ENCODE assay signal across 1 cellular context in genomic region chr16:30922960-30923535, GRCh38.
TF ChIP-seq lines count a peak whose summit lies in the region.

No MANE protein-coding gene starts in this region.

TF ChIP-seq in HepG2, 621 proteins besides CTCF, POLR2A, EP300 and RAD21 (continued from another document and continues in another):
- TF ChIP-seq ZFP91 (CRISPR knock-in tag; IDR thresholded peaks at IDR 0.05; ENCODE audit: borderline replicate concordance), result peak; percentile 68; the same call in 1 of the 2 replicates
- TF ChIP-seq ZNF275 (CRISPR knock-in tag; IDR thresholded peaks at IDR 0.05; ENCODE audit: borderline replicate concordance), result no peak
- TF ChIP-seq ZFP82 (CRISPR knock-in tag; IDR thresholded peaks at IDR 0.05; ENCODE audit: borderline replicate concordance), result 0 out of 2 replicates have a peak, but pooled peaks have one; percentile 35
- peak; percentile 76; the same call in 1 of the 2 replicates for TF ChIP-seq CHD2 (IDR thresholded peaks at IDR 0.05; ENCODE audit: low read depth, low read length)
- peak; percentile 60; the same call in 1 of the 2 replicates for TF ChIP-seq SPEN (CRISPR knock-in tag; IDR thresholded peaks at IDR 0.05; ENCODE audit: low read depth)
- TF ChIP-seq YEATS2 (CRISPR knock-in tag; IDR thresholded peaks at IDR 0.05; ENCODE audit: borderline replicate concordance), result no peak; the same call in 1 of the 2 replicates
- TF ChIP-seq FOXJ3 (CRISPR knock-in tag; IDR thresholded peaks at IDR 0.05; ENCODE audit: borderline replicate concordance), result no peak
- peak; percentile 77 for TF ChIP-seq POLR2G (IDR thresholded peaks at IDR 0.05; ENCODE audit: low read depth, low read length)
- TF ChIP-seq HMG20B (CRISPR knock-in tag; conservative IDR thresholded peaks at IDR 0.05), result 0 out of 2 replicates have a peak, but pooled peaks have one; percentile 53
- TF ChIP-seq IKZF5 (CRISPR knock-in tag; IDR thresholded peaks at IDR 0.05), result peak; percentile 38; the same call in 1 of the 2 replicates
- peak; percentile 86; the same call in 1 of the 2 replicates for TF ChIP-seq ZHX1 (CRISPR knock-in tag; IDR thresholded peaks at IDR 0.05; ENCODE audit: low read depth)
- TF ChIP-seq ATAD3A (CRISPR knock-in tag; IDR thresholded peaks at IDR 0.05), result 0 out of 2 replicates have a peak, but pooled peaks have one; percentile 66
- TF ChIP-seq ZFP62 (CRISPR knock-in tag; IDR thresholded peaks at IDR 0.05), result no peak
- TF ChIP-seq U2AF2 (IDR thresholded peaks at IDR 0.05; ENCODE audit: low read depth, low read length), result no peak
- TF ChIP-seq PITX1 (CRISPR knock-in tag; IDR thresholded peaks at IDR 0.05), result peak; percentile 33; the same call in 1 of the 2 replicates
- peak; percentile 47; the same call in 1 of the 2 replicates for TF ChIP-seq GABPB1 (CRISPR knock-in tag; IDR thresholded peaks at IDR 0.05)
- TF ChIP-seq IRF2 (CRISPR knock-in tag; IDR thresholded peaks at IDR 0.05), result peak; percentile 89
- no peak for TF ChIP-seq HNF4G (IDR thresholded peaks at IDR 0.05; ENCODE audit: borderline replicate concordance, low read depth, low read length)
- no peak for TF ChIP-seq HNF4G (CRISPR knock-in tag; IDR thresholded peaks at IDR 0.05; ENCODE audit: borderline replicate concordance, low read depth)
- TF ChIP-seq ZSCAN22 (CRISPR knock-in tag; IDR thresholded peaks at IDR 0.05), result no peak
- TF ChIP-seq NFIC (IDR thresholded peaks at IDR 0.05; ENCODE audit: low read length), result no peak
- TF ChIP-seq ZFX (CRISPR knock-in tag; IDR thresholded peaks at IDR 0.05; ENCODE audit: low read depth), result 0 out of 2 replicates have a peak, but pooled peaks have one; percentile 47
- TF ChIP-seq PHF8 (CRISPR knock-in tag; IDR thresholded peaks at IDR 0.05), result peak; percentile 77; the same call in 1 of the 2 replicates
- TF ChIP-seq ZNF274 (CRISPR knock-in tag; IDR thresholded peaks at IDR 0.05), result peak; percentile 43; the same call in 1 of the 2 replicates
- TF ChIP-seq CBX2 (IDR thresholded peaks at IDR 0.05; ENCODE audit: low read depth, low read length), result no peak
- no peak for TF ChIP-seq CBX2 (CRISPR knock-in tag; IDR thresholded peaks at IDR 0.05; ENCODE audit: low read depth)
- peak; percentile 90 for TF ChIP-seq BORCS8-MEF2B (CRISPR knock-in tag; IDR thresholded peaks at IDR 0.05)
- TF ChIP-seq JUND (CRISPR knock-in tag; IDR thresholded peaks at IDR 0.05), result 0 out of 2 replicates have a peak, but pooled peaks have one; percentile 52
- TF ChIP-seq ZNF546 (CRISPR knock-in tag; conservative IDR thresholded peaks at IDR 0.05), result no peak
- peak; percentile 25; the same call in 1 of the 2 replicates for TF ChIP-seq FOXK2 (IDR thresholded peaks at IDR 0.05)
- peak; percentile 95 for TF ChIP-seq PCBP1 (IDR thresholded peaks at IDR 0.05; ENCODE audit: borderline replicate concordance, low read depth, low read length)
- peak; percentile 72 for TF ChIP-seq GATAD1 (CRISPR knock-in tag; IDR thresholded peaks at IDR 0.05)
- TF ChIP-seq ZNF597 (CRISPR knock-in tag; IDR thresholded peaks at IDR 0.05), result 0 out of 2 replicates have a peak, but pooled peaks have one; percentile 78
- peak; percentile 56; the same call in 1 of the 2 replicates for TF ChIP-seq NFKBIZ (CRISPR knock-in tag; IDR thresholded peaks at IDR 0.05)
- TF ChIP-seq NFYB (CRISPR knock-in tag; IDR thresholded peaks at IDR 0.05), result peak; percentile 10; the same call in 1 of the 2 replicates
- TF ChIP-seq ZNF143 (CRISPR knock-in tag; IDR thresholded peaks at IDR 0.05), result peak; percentile 74
- TF ChIP-seq USF2 (IDR thresholded peaks at IDR 0.05; ENCODE audit: low read depth, low read length), result no peak
- peak; percentile 72 for TF ChIP-seq USF2 (CRISPR knock-in tag; IDR thresholded peaks at IDR 0.05; ENCODE audit: borderline replicate concordance)
- TF ChIP-seq ZNF496 (CRISPR knock-in tag; IDR thresholded peaks at IDR 0.05; ENCODE audit: insufficient replicate concordance), result no peak
- TF ChIP-seq ZNF460 (CRISPR knock-in tag; IDR thresholded peaks at IDR 0.05; ENCODE audit: borderline replicate concordance), result no peak
- 0 out of 2 replicates have a peak, but pooled peaks have one; percentile 38 for TF ChIP-seq ZBTB33 (CRISPR knock-in tag; IDR thresholded peaks at IDR 0.05)
- peak; percentile 37; the same call in 1 of the 2 replicates for TF ChIP-seq FUBP1 (CRISPR knock-in tag; IDR thresholded peaks at IDR 0.05; ENCODE audit: borderline replicate concordance)
- TF ChIP-seq HMGXB4 (CRISPR knock-in tag; IDR thresholded peaks at IDR 0.05; ENCODE audit: borderline replicate concordance in 1 of 2, low read depth in 1 of 2), result peak in 1 of 2 experiments; percentile 47; a peak in 1 of 4 replicates
